Comparison of ENCODE assay signal across 14 cellular contexts in the genomic region with DNA sequence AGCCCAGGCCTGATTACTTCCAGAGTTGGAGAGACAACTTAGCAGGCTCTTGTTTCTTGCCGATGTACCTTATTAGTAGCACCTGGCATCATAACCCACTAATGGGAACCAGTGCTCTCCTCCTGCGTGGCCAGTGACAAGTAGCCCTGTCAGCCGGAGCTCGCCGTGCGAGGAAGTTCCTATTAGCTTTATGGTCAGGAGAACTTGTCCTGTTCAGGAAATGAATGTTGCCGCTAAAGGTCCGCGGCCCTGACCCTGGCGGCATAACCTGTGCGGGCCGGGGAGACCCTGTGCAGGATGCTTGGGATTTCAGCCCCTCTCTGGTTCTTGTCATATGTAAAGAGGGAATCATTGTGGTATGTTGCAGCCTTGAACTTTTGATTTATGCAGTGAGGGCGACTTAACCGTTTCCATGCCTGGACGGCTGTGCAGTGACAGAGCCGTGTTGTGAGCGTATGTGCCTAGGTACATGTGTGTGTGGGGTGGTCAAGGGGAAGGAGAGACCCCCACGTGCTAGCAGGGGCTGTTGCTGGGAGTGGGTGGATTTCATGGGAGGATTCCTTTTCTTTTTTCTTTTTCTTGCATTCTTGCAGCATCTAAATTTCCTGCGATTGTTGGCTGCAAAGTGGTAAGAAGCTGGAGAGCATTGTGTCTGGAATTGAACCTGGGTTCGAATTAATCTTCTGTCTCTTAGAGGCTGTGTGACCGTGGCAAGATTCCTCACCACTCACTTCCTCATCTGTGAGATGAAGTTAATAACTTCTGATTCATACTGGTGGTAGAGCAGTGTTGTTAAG. TPM values are rescaled to one million over a fixed set of nuclear protein-coding genes. Genes with fewer than 3 reads are reported as not detected.
DNase-seq lines count a peak whose midpoint lies in the region; ATAC-seq, FAIRE-seq and TF ChIP-seq lines count a peak whose summit lies in the region.
"Had no signal": no experiment of that assay in that cellular context is flagged by ENCODE, and none has a peak within 500 bp of the region (broad histone marks: within the 10 kb centered on the region; RNA-seq: fewer than 3 reads in every experiment).

No MANE protein-coding gene starts in this region.

- H3K4me3 ChIP-seq in Peyer's patch (peak overlapping the region in 2 of 4 donors; percentile 4 to 13), prostate gland (no peak overlapping the region), small intestine (ENCODE audit: low read depth in 1 of 2, low read length in 2 of 2) (no peak overlapping the region)
- H3K4me3 ChIP-seq: BLaER1, smooth muscle cell had no signal

- TF ChIP-seq POLR2A in Peyer's patch (IDR thresholded peaks at IDR 0.05) (no peak), prostate gland (IDR thresholded peaks at IDR 0.05) (no peak)

- H3K4me1 ChIP-seq in Peyer's patch, result peaks cover 0 to 60% (median 17%) of the 10 kb centered on the region in 4 donors
- peaks cover 46% of the 10 kb centered on the region for H3K4me1 ChIP-seq in prostate gland (replicated peaks)
- peaks cover 8 to 25% of the 10 kb centered on the region in 2 donors for H3K4me1 ChIP-seq in small intestine (ENCODE audit: control insufficient read depth in 2 of 2, insufficient read depth in 1 of 2, low read depth in 1 of 2, low read length in 1 of 2)

- H3K4me3 Mint-ChIP-seq in CD14-positive monocyte (peak overlapping the region; percentile 65 to 92), osteocyte (ENCODE audit: unreplicated experiment) (no peak overlapping the region)
- H3K4me3 Mint-ChIP-seq in effector memory CD8-positive, alpha-beta T cell, result peak overlapping the region; percentile 43 to 78
- H3K4me3 Mint-ChIP-seq: activated CD8-positive, alpha-beta memory T cell treated with anti-CD3 and anti-CD28 coated beads, Interleukin-2, amount 10 ng/mL, durations not matched to agents 7 days and 5 days; T-helper 1 cell treated with Interleukin-12 subunit alpha and Interleukin-12 subunit beta and Interleukin-4 antibody, amounts not matched to agents 30 μg/mL and 1 μg/mL, for 36 hours had no signal

- H3K27me3 Mint-ChIP-seq in CD14-positive monocyte (ENCODE audit: low read depth in 3 of 3) (peaks cover 13 to 23% (median 13%) of the 10 kb centered on the region in 3 donors), osteocyte (ENCODE audit: unreplicated experiment) (peaks cover 41% of the 10 kb centered on the region)
- H3K27me3 Mint-ChIP-seq in effector memory CD8-positive, alpha-beta T cell, result no peaks in the 10 kb centered on the region

- no peak for FAIRE-seq in small intestine (lab: Jason Lieb, UNC)

- ATAC-seq in effector memory CD8-positive, alpha-beta T cell (replicated peaks), result no peak
- no peak for ATAC-seq in HG02759 (IDR thresholded peaks at IDR 0.05; ENCODE audit: unreplicated experiment)
- no peak for ATAC-seq in GM21360 (IDR thresholded peaks at IDR 0.05; ENCODE audit: unreplicated experiment)

- peak overlapping the region in 3 of 4 donors; percentile 36 to 40 (median 40) for H3K27ac ChIP-seq in Peyer's patch
- H3K27ac ChIP-seq in prostate gland, result peak overlapping the region; percentile 40 to 69
- H3K27ac ChIP-seq in small intestine (ENCODE audit: low read depth in 1 of 2, low read length in 1 of 2), result peak overlapping the region in 1 of 2 donors; percentile 1
- H3K27ac ChIP-seq: BLaER1 had no signal

- no peaks in the 10 kb centered on the region for H3K27me3 ChIP-seq in Peyer's patch
- no peaks in the 10 kb centered on the region for H3K27me3 ChIP-seq in prostate gland (replicated peaks; ENCODE audit: insufficient read depth)
- H3K27me3 ChIP-seq in small intestine (ENCODE audit: control insufficient read depth in 2 of 2, insufficient read depth in 2 of 2, low read length in 2 of 2), result no peaks in the 10 kb centered on the region
- H3K27me3 ChIP-seq: BLaER1 had no signal

- H3K9me3 ChIP-seq in Peyer's patch (no peaks in the 10 kb centered on the region), prostate gland (no peaks in the 10 kb centered on the region), small intestine (ENCODE audit: control insufficient read depth, low read depth) (no peaks in the 10 kb centered on the region)
- H3K9me3 ChIP-seq: BLaER1 had no signal

- intact Hi-C loops in CD14-positive monocyte (cut with micrococcal nuclease), result loop anchor here (5.0 kb wide), 2 partner anchors 78 to 88 kb away; no protein-coding TSS in a partner anchor
- intact Hi-C loops in prostate gland (cut with DNase I), result no loop called here

- WGBS in prostate gland, result 80% methylated on average over 21 of the region's 21 CpGs
- 83 to 91% (median 90%) methylated on average over 21 of the region's 21 CpGs for WGBS in small intestine, 3 donors

- peaks cover 0 to 2% (median 0%) of the 10 kb centered on the region in 7 donors for H3K9me3 Mint-ChIP-seq in CD14-positive monocyte
- H3K9me3 Mint-ChIP-seq in effector memory CD8-positive, alpha-beta T cell, result no peaks in the 10 kb centered on the region
- no peaks in the 10 kb centered on the region for H3K9me3 Mint-ChIP-seq in osteocyte (ENCODE audit: unreplicated experiment)
- H3K9me3 Mint-ChIP-seq: T-helper 1 cell treated with Interleukin-12 subunit alpha and Interleukin-12 subunit beta and Interleukin-4 antibody, amounts not matched to agents 30 μg/mL and 1 μg/mL, for 36 hours had no signal

- H3K36me3 ChIP-seq in Peyer's patch (peaks cover 0 to 39% (median 0%) of the 10 kb centered on the region in 3 donors), prostate gland (peaks cover 12 to 13% of the 10 kb centered on the region in 2 donors), small intestine (ENCODE audit: control insufficient read depth in 2 of 2, insufficient read depth in 2 of 2, low read length in 2 of 2) (peaks cover 0 to 10% of the 10 kb centered on the region in 2 donors)
- H3K36me3 ChIP-seq: BLaER1 had no signal

- peak overlapping the region in 4 of 7 donors; percentile 15 to 61 (median 50) for H3K27ac Mint-ChIP-seq in CD14-positive monocyte
- H3K27ac Mint-ChIP-seq in effector memory CD8-positive, alpha-beta T cell, result peak overlapping the region; percentile 83 to 96
- no peak overlapping the region for H3K27ac Mint-ChIP-seq in osteocyte (ENCODE audit: unreplicated experiment)

- H3K36me3 Mint-ChIP-seq in CD14-positive monocyte (peaks cover 5 to 10% of the 10 kb centered on the region in 2 donors), osteocyte (ENCODE audit: unreplicated experiment) (peaks cover 34% of the 10 kb centered on the region)
- peaks cover 86% of the 10 kb centered on the region for H3K36me3 Mint-ChIP-seq in effector memory CD8-positive, alpha-beta T cell (ENCODE audit: insufficient read depth)
- H3K36me3 Mint-ChIP-seq: activated CD8-positive, alpha-beta memory T cell treated with anti-CD3 and anti-CD28 coated beads, Interleukin-2, amount 10 ng/mL, durations not matched to agents 7 days and 5 days had no signal

- H3K4me1 Mint-ChIP-seq in CD14-positive monocyte (peaks cover 66% of the 10 kb centered on the region), osteocyte (ENCODE audit: unreplicated experiment) (peaks cover 57% of the 10 kb centered on the region)
- peaks cover 68 to 70% of the 10 kb centered on the region in 2 donors for H3K4me1 Mint-ChIP-seq in effector memory CD8-positive, alpha-beta T cell (ENCODE audit: low read depth in 2 of 2)

- TF ChIP-seq CTCF in CD14-positive monocyte (IDR thresholded peaks at IDR 0.05) (no peak), Peyer's patch (IDR thresholded peaks at IDR 0.05) (no peak), prostate gland (IDR thresholded peaks at IDR 0.05) (no peak), osteocyte (IDR thresholded peaks at IDR 0.05) (no peak)

- peak; percentile 58 for DNase-seq in CD14-positive monocyte (ENCODE audit: low spot score)
- no peak for DNase-seq in Peyer's patch
- DNase-seq in effector memory CD8-positive, alpha-beta T cell, result no peak
- DNase-seq in prostate gland (ENCODE audit: low spot score), result no peak
- no peak for DNase-seq in osteocyte (ENCODE audit: extremely low spot score, unreplicated experiment)
- DNase-seq in small intestine, result no peak
- DNase-seq: KBM-7 had no signal

RNA-seq across cellular contexts. Expression of a gene that starts 15.2 kb away (rescaled TPM):
- polyA plus RNA-seq in CD14-positive monocyte (1 to 10 TPM; 4.1 to 8.3 TPM), small intestine (10 to 100 TPM in 2 of 3 donors, 1 to 10 TPM in 1; 7.8 to 32.4 (median 27.1) TPM)
- total RNA-seq in Peyer's patch (100 to 1,000 TPM in 3 of 4 donors, 10 to 100 TPM in 1; 84.8 to 257 (median 155) TPM), prostate gland (100 to 1,000 TPM; 171 to 230 TPM), osteocyte (19.1 and 20.3 TPM in 2 replicates)
- total RNA-seq: G401, smooth muscle cell had no signal
- polyA plus RNA-seq: smooth muscle cell had no signal
